1 cellular context compared by ENCODE assay signal in genomic region chr3:47380026-47380600, GRCh38.
TF ChIP-seq lines count a peak whose summit lies in the region.

No MANE protein-coding gene starts in this region.

TF ChIP-seq in HepG2, 621 proteins besides CTCF, POLR2A, EP300 and RAD21 (continued from another document and continues in another):
- TF ChIP-seq TEAD2 (CRISPR knock-in tag; IDR thresholded peaks at IDR 0.05) (0 out of 2 replicates have a peak, but pooled peaks have one; percentile 18), RFX5 (IDR thresholded peaks at IDR 0.05; ENCODE audit: low read depth, low read length) (no peak), ZNF839 (CRISPR knock-in tag; IDR thresholded peaks at IDR 0.05; ENCODE audit: borderline replicate concordance) (no peak), ZNF512B (CRISPR knock-in tag; IDR thresholded peaks at IDR 0.05; ENCODE audit: borderline replicate concordance) (no peak), TAF1 (CRISPR knock-in tag; IDR thresholded peaks at IDR 0.05) (no peak), AHR (CRISPR knock-in tag; IDR thresholded peaks at IDR 0.05) (no peak; the same call in 1 of the 2 replicates), ZEB1 (IDR thresholded peaks at IDR 0.05; ENCODE audit: insufficient replicate concordance, low read depth) (no peak), MED13 (CRISPR knock-in tag; IDR thresholded peaks at IDR 0.05) (no peak), MATR3 (CRISPR knock-in tag; IDR thresholded peaks at IDR 0.05) (no peak), AKNA (CRISPR knock-in tag; IDR thresholded peaks at IDR 0.05; ENCODE audit: borderline replicate concordance) (no peak), ZBTB46 (CRISPR knock-in tag; IDR thresholded peaks at IDR 0.05; ENCODE audit: borderline replicate concordance) (no peak), RBM22 (optimal IDR thresholded peaks at IDR 0.05; ENCODE audit: low read length) (no peak), CHD2 (IDR thresholded peaks at IDR 0.05; ENCODE audit: low read depth, low read length) (no peak), SP140L (CRISPR knock-in tag; IDR thresholded peaks at IDR 0.05; ENCODE audit: borderline replicate concordance) (no peak), ZNF318 (CRISPR knock-in tag; IDR thresholded peaks at IDR 0.05) (no peak), TSC22D2 (CRISPR knock-in tag; IDR thresholded peaks at IDR 0.05; ENCODE audit: borderline replicate concordance) (no peak), CC2D1A (CRISPR knock-in tag; IDR thresholded peaks at IDR 0.05) (no peak), ZMAT3 (CRISPR knock-in tag; conservative IDR thresholded peaks at IDR 0.05) (no peak), ZFP36 (IDR thresholded peaks at IDR 0.05; ENCODE audit: borderline replicate concordance, low read depth, low read length, partially characterized antibody) (no peak), PAF1 (CRISPR knock-in tag; IDR thresholded peaks at IDR 0.05) (no peak), NR2F1 (CRISPR knock-in tag; IDR thresholded peaks at IDR 0.05) (no peak), POLR2G (IDR thresholded peaks at IDR 0.05; ENCODE audit: low read depth, low read length) (no peak), AFF4 (CRISPR knock-in tag; IDR thresholded peaks at IDR 0.05) (no peak), SMYD3 (CRISPR knock-in tag; IDR thresholded peaks at IDR 0.05) (no peak), PAWR (CRISPR knock-in tag; IDR thresholded peaks at IDR 0.05; ENCODE audit: borderline replicate concordance) (no peak), ZBTB39 (CRISPR knock-in tag; IDR thresholded peaks at IDR 0.05) (no peak), ZBTB10 (CRISPR knock-in tag; IDR thresholded peaks at IDR 0.05; ENCODE audit: borderline replicate concordance) (no peak)
